8 cellular contexts compared by ENCODE assay signal in genomic region chr10:7410800-7411670, GRCh38. TPM values are rescaled to one million over a fixed set of nuclear protein-coding genes. Genes with fewer than 3 reads are reported as not detected.
DNase-seq lines count a peak whose midpoint lies in the region; ATAC-seq, FAIRE-seq and TF ChIP-seq lines count a peak whose summit lies in the region.

TSS of gene SFMBT2 (minus strand) at chr10:7411034. CDS start at chr10:7381898, 29,136 bp downstream.

- no peak for FAIRE-seq in frontal cortex (lab: Jason Lieb, UNC)

- CTCF ChIA-PET in activated naive CD4-positive, alpha-beta T cell treated with anti-CD3 and anti-CD28 coated beads for 36 hours (lab: Charles Lee): interaction anchor here (0.7 to 3.9 kb wide), 9 partner anchors 142 to 767 kb away, joined by 3 to 14 read pairs (median 7); no protein-coding TSS in a partner anchor

- peaks cover 32% of the 10 kb centered on the region for H3K4me1 Mint-ChIP-seq in activated naive CD4-positive, alpha-beta T cell treated with anti-CD3 and anti-CD28 coated beads for 36 hours (ENCODE audit: low read depth)
- peaks cover 41% of the 10 kb centered on the region for H3K4me1 Mint-ChIP-seq in neural crest cell

- TF ChIP-seq POLR2A in GM18526 (IDR thresholded peaks at IDR 0.05; ENCODE audit: extremely low read depth, insufficient read length): peak; percentile 44

- H3K27ac Mint-ChIP-seq in activated naive CD4-positive, alpha-beta T cell treated with anti-CD3 and anti-CD28 coated beads for 36 hours: peak within 1 kb of the TSS; percentile 92
- no peak within 1 kb of the TSS for H3K27ac Mint-ChIP-seq in neural crest cell (ENCODE audit: unreplicated experiment)

- peak within 1 kb of the TSS; percentile 69 for H3K27ac ChIP-seq in 22Rv1

- intact Hi-C loops in activated naive CD4-positive, alpha-beta T cell treated with anti-CD3 and anti-CD28 coated beads for 36 hours (cut with micrococcal nuclease): loop anchor here (1.0 to 10.0 kb wide), 4 partner anchors 73 to 996 kb away; no protein-coding TSS in a partner anchor

- H3K4me3 Mint-ChIP-seq in activated naive CD4-positive, alpha-beta T cell treated with anti-CD3 and anti-CD28 coated beads for 36 hours: peak within 1 kb of the TSS; percentile 97
- peak within 1 kb of the TSS; percentile 98 for H3K4me3 Mint-ChIP-seq in neural crest cell

- H3K27me3 Mint-ChIP-seq in activated naive CD4-positive, alpha-beta T cell treated with anti-CD3 and anti-CD28 coated beads for 36 hours (ENCODE audit: low read depth): peaks cover 15% of the 10 kb centered on the region
- peaks cover 97% of the 10 kb centered on the region for H3K27me3 Mint-ChIP-seq in neural crest cell (ENCODE audit: low read depth)

- TF ChIP-seq CTCF in 22Rv1 (IDR thresholded peaks at IDR 0.05) (0 out of 2 replicates have a peak, but pooled peaks have one; percentile 4), neural crest cell (conservative IDR thresholded peaks at IDR 0.05) (no peak)

- H3K36me3 Mint-ChIP-seq in activated naive CD4-positive, alpha-beta T cell treated with anti-CD3 and anti-CD28 coated beads for 36 hours (ENCODE audit: low read depth): peaks cover 3% of the 10 kb centered on the region
- peaks cover 3% of the 10 kb centered on the region for H3K36me3 Mint-ChIP-seq in neural crest cell (ENCODE audit: low read depth)

- DNase-seq in RPMI7951 (ENCODE audit: low read depth): peak; percentile 58
- peak; percentile 73 for DNase-seq in activated naive CD4-positive, alpha-beta T cell treated with anti-CD3 and anti-CD28 coated beads for 36 hours
- DNase-seq in frontal cortex (ENCODE audit: low spot score in 2 of 2): peak; percentile 82 to 87
- peak; percentile 46 for DNase-seq in neural crest cell (ENCODE audit: low read depth, low spot score)
- peak; percentile 69 for DNase-seq in ureter (ENCODE audit: low spot score)

- peak; percentile 45 for ATAC-seq in HG03175 (IDR thresholded peaks at IDR 0.05; ENCODE audit: unreplicated experiment)

- H3K9me3 Mint-ChIP-seq in activated naive CD4-positive, alpha-beta T cell treated with anti-CD3 and anti-CD28 coated beads for 36 hours: no peaks in the 10 kb centered on the region
- H3K9me3 Mint-ChIP-seq in neural crest cell: no peaks in the 10 kb centered on the region

RNA-seq across cellular contexts. Expression of gene SFMBT2, which starts in this region (rescaled TPM):
- total RNA-seq in RPMI7951 (2014; rRNA removed; shearing (Covaris generic)): 0.20 and 0.36 TPM in 2 replicates
- 10 to 100 TPM; 20.0 to 21.5 TPM for total RNA-seq in activated naive CD4-positive, alpha-beta T cell treated with anti-CD3 and anti-CD28 coated beads for 36 hours
- total RNA-seq in frontal cortex: 22.0 TPM
- total RNA-seq in neural crest cell: 7.0 and 8.8 TPM in 2 replicates
- 20.3 TPM for total RNA-seq in ureter

Comparison
In these comparisons a context has a peak if more than half of its experiments do, and no peak if none do; other contexts are left out.
1. Peak in every context shown above with its lines: DNase-seq, ATAC-seq and H3K27ac ChIP-seq.
2. Peak in DNase-seq in RPMI7951; RNA of the gene not detected or under 1 TPM.